9 cellular contexts compared by ENCODE assay signal in the genomic region with DNA sequence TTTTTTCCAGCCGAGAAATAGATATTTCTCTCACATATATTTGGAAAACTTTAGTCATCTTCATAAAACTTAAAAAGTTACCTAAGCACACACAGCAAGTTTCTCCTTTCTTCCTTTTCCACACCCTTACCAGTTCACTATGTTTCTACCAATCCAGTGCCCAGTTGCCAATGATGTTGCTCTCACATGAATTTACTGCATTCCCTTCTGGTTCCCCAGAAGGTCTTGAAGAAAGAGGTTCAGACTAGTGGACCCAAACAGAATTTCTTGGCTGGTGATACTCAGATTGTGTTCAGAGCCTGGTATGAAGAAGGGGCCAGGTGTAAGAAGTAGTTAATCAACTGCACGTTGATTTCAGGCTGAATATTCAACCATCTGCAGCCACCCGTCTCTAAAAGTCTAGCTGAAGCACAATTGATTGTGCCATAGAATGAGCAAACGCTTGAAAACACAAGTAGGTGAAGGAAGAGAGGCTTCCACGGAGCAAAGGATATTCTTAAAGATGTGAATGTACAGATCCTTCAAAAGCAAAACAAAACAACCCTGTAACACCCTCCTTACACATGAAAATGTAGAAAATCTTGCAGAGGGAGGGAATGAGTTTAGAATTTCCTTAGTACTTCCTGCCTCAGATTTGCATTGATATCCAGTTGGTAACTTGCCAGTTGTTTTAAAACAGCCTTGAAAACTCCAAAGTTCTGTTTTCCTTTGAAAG. TPM values are rescaled to one million over a fixed set of nuclear protein-coding genes. Genes with fewer than 3 reads are reported as not detected.
DNase-seq lines count a peak whose midpoint lies in the region; ATAC-seq and TF ChIP-seq lines count a peak whose summit lies in the region.
"Had no signal": no experiment of that assay in that cellular context is flagged by ENCODE, and none has a peak within 500 bp of the region (broad histone marks: within the 10 kb centered on the region; RNA-seq: fewer than 3 reads in every experiment).

No MANE protein-coding gene starts in this region.

- DNase-seq in H9 (no peak), adipocyte (ENCODE audit: low read depth) (peak; percentile 54), pons (ENCODE audit: low spot score) (no peak), T-cell (no peak), GM13976 (ENCODE audit: low spot score) (no peak), NCI-H2196 (lab: John Stamatoyannopoulos, UW; ENCODE audit: unreplicated experiment) (no peak)

- H3K23ac ChIP-seq in H9 (ENCODE audit: insufficient read length, low read depth, low read length) = no peak overlapping the region

- H3K23me2 ChIP-seq in H9 (ENCODE audit: insufficient read length, low read depth, low read length, poor library complexity, severe bottlenecking) = peaks cover 7% of the 10 kb centered on the region

- peaks cover 56 to 66% of the 10 kb centered on the region in 2 experiments for H3K4me1 Mint-ChIP-seq in H9
- H3K4me1 Mint-ChIP-seq in T-cell = peaks cover 25 to 32% (median 28%) of the 10 kb centered on the region in 3 donors

- H3K56ac ChIP-seq in H9 (ENCODE audit: insufficient read length, low read depth, low read length) = no peak overlapping the region

- H3K18ac ChIP-seq in H9 (ENCODE audit: insufficient read length, low read depth, low read length) = no peak overlapping the region

- H3K4me3 ChIP-seq in adipocyte (ENCODE audit: low read length) = peak overlapping the region; percentile 82
- H3K4me3 ChIP-seq in iPS-18a (ENCODE audit: low read length) = no peak overlapping the region
- peak overlapping the region; percentile 54 to 75 (median 64) for H3K4me3 ChIP-seq in subcutaneous abdominal adipose tissue (ENCODE audit: low read depth in 1 of 5, low read length in 5 of 5)

- no peak overlapping the region for H2BK12ac ChIP-seq in H9 (ENCODE audit: insufficient read length, low read depth, low read length)

- no peak for ATAC-seq in T-cell (replicated peaks in 1 of 4)
- ATAC-seq: left lobe of liver had no signal

- no peak overlapping the region for H2BK20ac ChIP-seq in H9 (ENCODE audit: low read depth, low read length, poor library complexity, severe bottlenecking)

- H4K20me1 ChIP-seq in H9 (ENCODE audit: control insufficient read depth, insufficient read depth, insufficient read length) = no peaks in the 10 kb centered on the region

- H3K9me3 Mint-ChIP-seq in H9 (no peaks in the 10 kb centered on the region), T-cell (no peaks in the 10 kb centered on the region)

- peaks cover 10% of the 10 kb centered on the region; the same call in 1 of the 2 replicates for H3K4me1 ChIP-seq in H9 (ENCODE audit: insufficient read depth, low read length)
- H3K4me1 ChIP-seq in adipocyte (ENCODE audit: control insufficient read depth, insufficient read depth, low read length) = peaks cover 50% of the 10 kb centered on the region
- peaks cover 53% of the 10 kb centered on the region for H3K4me1 ChIP-seq in iPS-18a (ENCODE audit: control insufficient read depth, low read depth, low read length)
- peaks cover 0 to 38% (median 30%) of the 10 kb centered on the region in 5 donors for H3K4me1 ChIP-seq in subcutaneous abdominal adipose tissue (ENCODE audit: control insufficient read depth in 5 of 5, insufficient read depth in 5 of 5, low read length in 5 of 5)

- H4K91ac ChIP-seq in H9 (ENCODE audit: insufficient read length, low read depth, low read length) = no peak overlapping the region

- H2BK120ac ChIP-seq in H9 (ENCODE audit: low read depth, low read length, poor library complexity, severe bottlenecking) = no peak overlapping the region

- in situ Hi-C loops in GM13976 (cut with MboI; ENCODE audit: low sequenced_read_pairs, unreplicated experiment) = no loop called here

- no peaks in the 10 kb centered on the region for H3K36me3 ChIP-seq in adipocyte (ENCODE audit: control insufficient read depth, insufficient read depth, low read length, severe bottlenecking)
- no peaks in the 10 kb centered on the region for H3K36me3 ChIP-seq in iPS-18a (ENCODE audit: control insufficient read depth, low read depth, low read length)
- H3K36me3 ChIP-seq in subcutaneous abdominal adipose tissue (ENCODE audit: control insufficient read depth in 5 of 5, insufficient read depth in 5 of 5, low read length in 5 of 5) = no peaks in the 10 kb centered on the region

- no peak overlapping the region for H3K9ac ChIP-seq in H9 (ENCODE audit: extremely low read depth, insufficient read length, low read length)
- peak overlapping the region; percentile 84 for H3K9ac ChIP-seq in adipocyte (ENCODE audit: low read length)
- peak overlapping the region; percentile 7 for H3K9ac ChIP-seq in iPS-18a (ENCODE audit: low read length)
- peak overlapping the region; percentile 49 to 73 (median 62) for H3K9ac ChIP-seq in subcutaneous abdominal adipose tissue (ENCODE audit: low read length in 5 of 5)

- no peaks in the 10 kb centered on the region for H3K27me3 ChIP-seq in H9 (ENCODE audit: insufficient read depth, low read length)
- no peaks in the 10 kb centered on the region for H3K27me3 ChIP-seq in adipocyte (replicated peaks; ENCODE audit: control insufficient read depth, insufficient read depth, low read length)
- no peaks in the 10 kb centered on the region for H3K27me3 ChIP-seq in iPS-18a (ENCODE audit: control insufficient read depth, insufficient read depth, low read length)
- no peaks in the 10 kb centered on the region for H3K27me3 ChIP-seq in subcutaneous abdominal adipose tissue (ENCODE audit: control insufficient read depth in 5 of 5, insufficient read depth in 4 of 5, low read length in 5 of 5)

- no peak overlapping the region for H4K5ac ChIP-seq in H9 (ENCODE audit: insufficient read length, low read depth, low read length)

- H3K27ac Mint-ChIP-seq in H9 (peak overlapping the region; percentile 11 to 76 (median 49)), T-cell (no peak overlapping the region)

- POLR2A ChIA-PET in T-cell (lab: Charles Lee) = no interaction called here

- H3K4me3 Mint-ChIP-seq in H9 (0 out of 5 replicates have a peak overlapping the region, but pooled peaks of 1 of the 2 experiments have one; percentile 26), T-cell (no peak overlapping the region)

- no peak overlapping the region for H2AK5ac ChIP-seq in H9 (ENCODE audit: insufficient read length, low read length)

- peak overlapping the region; percentile 84 for H3K27ac ChIP-seq in H9 (ENCODE audit: insufficient read length, low read depth, low read length)
- H3K27ac ChIP-seq in iPS-18a (ENCODE audit: low read length) = peak overlapping the region; percentile 71
- H3K27ac ChIP-seq in subcutaneous abdominal adipose tissue (ENCODE audit: low read depth, low read length) = peak overlapping the region; percentile 90

- no peak overlapping the region for H4K8ac ChIP-seq in H9 (replicated peaks; ENCODE audit: insufficient read length, low read depth, low read length)

- H2AFZ ChIP-seq in H9 (ENCODE audit: low read length) = peak overlapping the region; percentile 11

- no peak overlapping the region for H3T11ph ChIP-seq in H9 (ENCODE audit: low read length)

- H3K9me3 ChIP-seq in H9 (ENCODE audit: control insufficient read depth, low read depth, low read length) (no peaks in the 10 kb centered on the region), adipocyte (ENCODE audit: control insufficient read depth, low read length) (no peaks in the 10 kb centered on the region), iPS-18a (ENCODE audit: control insufficient read depth, low read depth, low read length) (no peaks in the 10 kb centered on the region), subcutaneous abdominal adipose tissue (ENCODE audit: control insufficient read depth in 5 of 5, low read length in 5 of 5) (no peaks in the 10 kb centered on the region)

- no peaks in the 10 kb centered on the region for H3K79me2 ChIP-seq in H9 (ENCODE audit: insufficient read depth, low read length)

- CTCF ChIA-PET in T-cell (lab: Charles Lee) = no interaction called here

- no peak overlapping the region for H2BK15ac ChIP-seq in H9 (ENCODE audit: low read depth, low read length)

- no peak overlapping the region for H3K14ac ChIP-seq in H9 (ENCODE audit: insufficient read depth, low read length)

- no peaks in the 10 kb centered on the region for H3K79me1 ChIP-seq in H9 (ENCODE audit: insufficient read depth, low read depth, low read length, poor library complexity, severe bottlenecking)

- no peaks in the 10 kb centered on the region for H3K36me3 Mint-ChIP-seq in H9 (ENCODE audit: insufficient read depth in 1 of 3, low read depth in 3 of 3)
- no peaks in the 10 kb centered on the region for H3K36me3 Mint-ChIP-seq in T-cell

- no peak overlapping the region for H3K4ac ChIP-seq in H9 (ENCODE audit: low read depth, low read length)

- no peak overlapping the region for H2BK5ac ChIP-seq in H9 (ENCODE audit: insufficient read length, low read length)

- no CpG with 5 or more reads among the region's 5 CpGs for WGBS in H9 (ENCODE audit: extremely low coverage, insufficient read length, low lambda C conversion rate)

- peak overlapping the region; percentile 48 for H3K4me2 ChIP-seq in H9 (ENCODE audit: insufficient read depth, insufficient read length, low read length)

- TF ChIP-seq CTCF in H9 (conservative IDR thresholded peaks at IDR 0.05) = no peak
- TF ChIP-seq CTCF in GM13976 (IDR thresholded peaks at IDR 0.05; ENCODE audit: borderline replicate concordance, control extremely low read depth, extremely low read depth, insufficient read depth, missing control alignments) = no peak

- H3K27me3 Mint-ChIP-seq in H9 (ENCODE audit: low read depth) (no peaks in the 10 kb centered on the region), T-cell (peaks cover 13 to 18% of the 10 kb centered on the region in 2 donors)

RNA-seq across cellular contexts. Expression of gene RBMS3, which starts 4.6 kb away (rescaled TPM):
- 7.3 and 8.1 TPM in 2 replicates for total RNA-seq in H9 (2021)
- total RNA-seq in T-cell = 1 to 10 TPM in 4 of 5 donors, under 1 TPM in 1; 0.62 to 2.9 (median 1.4) TPM

Comparison
In these comparisons a context has a peak if more than half of its experiments do, and no peak if none do; other contexts are left out.
1. H3K27ac Mint-ChIP-seq: peak in H9 (3 of 3); none in T-cell (0 of 2).
2. Peak in every context shown above with its lines, with median percentiles within 50 percentile points of each other: H3K27ac ChIP-seq.